In the genomic region with DNA sequence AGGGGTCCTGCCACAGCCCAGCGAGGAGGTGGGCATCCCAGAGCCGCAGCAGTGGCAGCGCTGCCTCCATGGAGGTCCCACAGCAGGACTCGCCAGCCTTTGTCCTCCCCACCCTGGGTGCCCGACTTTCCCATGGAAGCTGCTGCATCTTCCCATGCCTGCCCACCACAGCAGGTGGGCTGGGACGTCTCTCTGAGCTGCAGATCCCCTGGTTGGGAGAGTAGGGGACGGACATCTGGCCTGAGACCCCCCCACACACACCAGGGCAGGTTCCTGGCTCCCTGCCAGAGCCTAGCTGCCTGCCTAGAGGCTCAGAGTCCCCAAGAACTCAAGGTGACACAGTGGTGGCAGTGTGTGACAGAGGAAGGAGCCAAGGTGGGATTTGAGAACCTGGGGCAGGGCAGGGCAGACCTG, we compare ENCODE assay signal across 21 cellular contexts. TPM values are rescaled to one million over a fixed set of nuclear protein-coding genes. Genes with fewer than 3 reads are reported as not detected.
DNase-seq lines count a peak whose midpoint lies in the region; ATAC-seq, FAIRE-seq and TF ChIP-seq lines count a peak whose summit lies in the region.
"Had no signal": no experiment of that assay in that cellular context is flagged by ENCODE, and none has a peak within 500 bp of the region (broad histone marks: within the 10 kb centered on the region; RNA-seq: fewer than 3 reads in every experiment).

No MANE protein-coding gene starts in this region.

- H2AK5ac ChIP-seq in IMR-90 (ENCODE audit: low read depth, low read length) = no peak overlapping the region

- H2AK9ac ChIP-seq in IMR-90 (replicated peaks; ENCODE audit: low read depth, low read length, poor library complexity) = peak overlapping the region; percentile 24

- no peak overlapping the region for H3K9ac ChIP-seq in IMR-90 (ENCODE audit: low read depth, low read length)

- no peak overlapping the region for H3K23ac ChIP-seq in IMR-90 (ENCODE audit: low read depth, low read length)

- H2BK15ac ChIP-seq in IMR-90 (ENCODE audit: low read depth, low read length) = no peak overlapping the region

- no peak for TF ChIP-seq RAD21 in IMR-90 (IDR thresholded peaks at IDR 0.05; ENCODE audit: low read length)

- H3K4me3 Mint-ChIP-seq in activated CD8-positive, alpha-beta T cell treated with anti-CD3 and anti-CD28 coated beads, Interleukin-2, amount 10 ng/mL, durations not matched to agents 7 days and 5 days = no peak overlapping the region
- H3K4me3 Mint-ChIP-seq in activated CD8-positive, alpha-beta T cell treated with anti-CD3 and anti-CD28 coated beads for 36 hours = no peak overlapping the region
- H3K4me3 Mint-ChIP-seq: B cell; CD8-positive, alpha-beta T cell; GM23338 had no signal

- no peak overlapping the region for H3K14ac ChIP-seq in IMR-90 (replicated peaks; ENCODE audit: low read depth, low read length)

- no peak overlapping the region for H3K56ac ChIP-seq in IMR-90 (ENCODE audit: extremely low read depth, insufficient read depth, low read length)

- no peak overlapping the region for H3K27ac ChIP-seq in IMR-90 (ENCODE audit: insufficient read depth, low read length)

- 95% methylated on average over 3 of the region's 7 CpGs; no CpG with 5 or more reads in 1 of the 2 experiments for WGBS in IMR-90 (ENCODE audit: extremely low coverage in 2 of 2, insufficient read length in 1 of 2), 2 experiments

- no peaks in the 10 kb centered on the region for H3K9me3 ChIP-seq in IMR-90 (ENCODE audit: control insufficient read depth, insufficient read depth, low read length)

- peaks cover 6% of the 10 kb centered on the region for H3K36me3 Mint-ChIP-seq in activated CD8-positive, alpha-beta T cell treated with anti-CD3 and anti-CD28 coated beads, Interleukin-2, amount 10 ng/mL, durations not matched to agents 7 days and 5 days (ENCODE audit: low read depth)
- H3K36me3 Mint-ChIP-seq in activated CD8-positive, alpha-beta T cell treated with anti-CD3 and anti-CD28 coated beads for 36 hours (ENCODE audit: low read depth) = no peaks in the 10 kb centered on the region

- CTCF ChIA-PET in activated CD8-positive, alpha-beta T cell treated with anti-CD3 and anti-CD28 coated beads, Interleukin-2, amount 10 ng/mL, durations not matched to agents 7 days and 5 days (lab: Charles Lee) = interaction anchor here (1.1 to 1.4 kb wide), 2 partner anchors 11 to 16 kb away, joined by 3 to 5 read pairs; no protein-coding TSS in a partner anchor
- CTCF ChIA-PET in activated CD8-positive, alpha-beta T cell treated with anti-CD3 and anti-CD28 coated beads for 36 hours (lab: Charles Lee) = interaction anchor here (6.1 kb wide), 1 partner anchor 12 kb away, joined by 56 read pairs; no protein-coding TSS in a partner anchor
- CTCF ChIA-PET in IMR-90 (lab: Yijun Ruan, JAX) (no interaction called here), GM10248 (lab: Yijun Ruan, JAX) (no interaction called here)

- H3K4ac ChIP-seq in IMR-90 (ENCODE audit: low read depth, low read length) = no peak overlapping the region

- DNase-seq in activated CD8-positive, alpha-beta T cell treated with anti-CD3 and anti-CD28 coated beads, Interleukin-2, amount 10 ng/mL, durations not matched to agents 7 days and 5 days = no peak
- DNase-seq in activated CD8-positive, alpha-beta T cell treated with anti-CD3 and anti-CD28 coated beads for 36 hours = no peak
- no peak for DNase-seq in IMR-90
- DNase-seq in RPMI8226 = peak; percentile 55
- DNase-seq in urothelium cell line (ENCODE audit: low spot score) = no peak
- DNase-seq in GM10248 (ENCODE audit: extremely low spot score) = no peak
- DNase-seq in NCI-H2029 treated with DMSO at 0.1 percent for 48 hours (lab: John Stamatoyannopoulos, UW) = no peak
- DNase-seq: GDM1, NCI-H1105 treated with DMSO at 0.1 percent for 48 hours, NCI-H2029, NCI-H226, NCI-H748 treated with DMSO at 0.1 percent for 48 hours, T-cell, T1000 had no signal

- H3K9me1 ChIP-seq in IMR-90 (ENCODE audit: insufficient read depth, low read length) = peaks cover 14% of the 10 kb centered on the region

- peaks cover 88% of the 10 kb centered on the region for H3K4me1 Mint-ChIP-seq in activated CD8-positive, alpha-beta T cell treated with anti-CD3 and anti-CD28 coated beads, Interleukin-2, amount 10 ng/mL, durations not matched to agents 7 days and 5 days (ENCODE audit: low read depth)
- peaks cover 67% of the 10 kb centered on the region for H3K4me1 Mint-ChIP-seq in activated CD8-positive, alpha-beta T cell treated with anti-CD3 and anti-CD28 coated beads for 36 hours (ENCODE audit: low read depth)

- peaks cover 4 to 25% of the 10 kb centered on the region in 2 experiments; a peak in 3 of 4 replicates for H3K79me1 ChIP-seq in IMR-90 (ENCODE audit: low read depth in 1 of 2, low read length in 2 of 2)

- TF ChIP-seq POLR2A in IMR-90 (IDR thresholded peaks at IDR 0.05; ENCODE audit: low read depth, low read length) = no peak

- FAIRE-seq in urothelium cell line (lab: Jason Lieb, UNC) = peak; percentile 71
- FAIRE-seq: D721Med, GM12891 had no signal

- no peak overlapping the region for H4K5ac ChIP-seq in IMR-90 (ENCODE audit: low read depth, low read length)

- H3K36me3 ChIP-seq in IMR-90 (ENCODE audit: control insufficient read depth, insufficient read depth, low read length) = no peaks in the 10 kb centered on the region

- no peak overlapping the region for H4K91ac ChIP-seq in IMR-90 (ENCODE audit: insufficient read depth, low read depth, low read length)

- POLR2A ChIA-PET in activated CD8-positive, alpha-beta T cell treated with anti-CD3 and anti-CD28 coated beads, Interleukin-2, amount 10 ng/mL, durations not matched to agents 7 days and 5 days (lab: Charles Lee) = no interaction called here
- POLR2A ChIA-PET in activated CD8-positive, alpha-beta T cell treated with anti-CD3 and anti-CD28 coated beads for 36 hours (lab: Charles Lee) = no interaction called here
- POLR2A ChIA-PET in IMR-90 (lab: Charles Lee; ENCODE audit: unreplicated experiment) = no interaction called here
- POLR2A ChIA-PET in GM10248 (lab: Yijun Ruan, JAX) = no interaction called here

- intact Hi-C loops in activated CD8-positive, alpha-beta T cell treated with anti-CD3 and anti-CD28 coated beads for 36 hours (cut with micrococcal nuclease) = no loop called here
- intact Hi-C loops in IMR-90 (cut with micrococcal nuclease) = no loop called here

- no peaks in the 10 kb centered on the region for H3K9me3 Mint-ChIP-seq in activated CD8-positive, alpha-beta T cell treated with anti-CD3 and anti-CD28 coated beads, Interleukin-2, amount 10 ng/mL, durations not matched to agents 7 days and 5 days (ENCODE audit: insufficient read depth)
- H3K9me3 Mint-ChIP-seq in activated CD8-positive, alpha-beta T cell treated with anti-CD3 and anti-CD28 coated beads for 36 hours = no peaks in the 10 kb centered on the region
- H3K9me3 Mint-ChIP-seq: CD8-positive, alpha-beta T cell; GM23338; T-cell had no signal

- H3K18ac ChIP-seq in IMR-90 (ENCODE audit: low read depth, low read length) = no peak overlapping the region

- H2BK120ac ChIP-seq in IMR-90 (ENCODE audit: low read depth, low read length) = no peak overlapping the region

- no peak overlapping the region for H2BK5ac ChIP-seq in IMR-90 (ENCODE audit: low read depth, low read length, poor library complexity, severe bottlenecking)

- H2BK20ac ChIP-seq in IMR-90 (ENCODE audit: low read depth, low read length) = no peak overlapping the region

- TF ChIP-seq CTCF in activated CD8-positive, alpha-beta T cell treated with anti-CD3 and anti-CD28 coated beads for 36 hours (IDR thresholded peaks at IDR 0.05) = no peak
- TF ChIP-seq CTCF in IMR-90 (conservative IDR thresholded peaks at IDR 0.05; ENCODE audit: low read depth, low read length) (no peak), GM10248 (IDR thresholded peaks at IDR 0.05; ENCODE audit: control extremely low read depth, extremely low read depth, low read depth, missing control alignments) (no peak)

- no peak for ATAC-seq in activated CD8-positive, alpha-beta T cell treated with anti-CD3 and anti-CD28 coated beads, Interleukin-2, amount 10 ng/mL, durations not matched to agents 7 days and 5 days
- no peak for ATAC-seq in activated CD8-positive, alpha-beta T cell treated with anti-CD3 and anti-CD28 coated beads for 36 hours
- no peak for ATAC-seq in IMR-90 (ENCODE audit: low read depth)
- ATAC-seq: CD8-positive, alpha-beta T cell; GM23338; Panc1; Right ventricle myocardium inferior; T-cell had no signal

- peaks cover 12% of the 10 kb centered on the region for H4K20me1 ChIP-seq in IMR-90 (ENCODE audit: insufficient read depth, low read length)

- H3K27me3 ChIP-seq in IMR-90 (ENCODE audit: control insufficient read depth, insufficient read depth, low read length) = no peaks in the 10 kb centered on the region

- no TSS peak for BruUV-seq in IMR-90 (replicated peaks; lab: Mats Ljungman, UMichigan)

- no peak overlapping the region for H2AFZ ChIP-seq in IMR-90 (replicated peaks; ENCODE audit: low read length, poor library complexity)
- H2AFZ ChIP-seq: GM23338 had no signal

- in situ Hi-C loops in IMR-90 (cut with MboI; ENCODE audit: low sequenced_read_pairs) = no loop called here

- H3K27ac Mint-ChIP-seq in activated CD8-positive, alpha-beta T cell treated with anti-CD3 and anti-CD28 coated beads, Interleukin-2, amount 10 ng/mL, durations not matched to agents 7 days and 5 days = peak overlapping the region; percentile 11
- no peak overlapping the region for H3K27ac Mint-ChIP-seq in activated CD8-positive, alpha-beta T cell treated with anti-CD3 and anti-CD28 coated beads for 36 hours
- H3K27ac Mint-ChIP-seq: B cell; CD8-positive, alpha-beta T cell; GM23338; T-cell had no signal

- peaks cover 18% of the 10 kb centered on the region for H3K4me1 ChIP-seq in IMR-90 (ENCODE audit: control insufficient read depth, insufficient read depth, low read length)

- H3K4me2 ChIP-seq in IMR-90 (ENCODE audit: low read depth, low read length) = no peak overlapping the region
- H3K4me2 ChIP-seq: GM23338 had no signal

- no peak overlapping the region for H3K4me3 ChIP-seq in IMR-90 (ENCODE audit: insufficient read depth, low read depth, low read length)
- H3K4me3 ChIP-seq: GM23338 had no signal

- H4K8ac ChIP-seq in IMR-90 (ENCODE audit: low read depth in 2 of 2, low read length in 2 of 2) = no peak overlapping the region

- dilution Hi-C loops in IMR-90 (cut with HindIII; ENCODE audit: low sequenced_read_pairs, unreplicated experiment) = no loop called here

- H3K27me3 Mint-ChIP-seq in activated CD8-positive, alpha-beta T cell treated with anti-CD3 and anti-CD28 coated beads, Interleukin-2, amount 10 ng/mL, durations not matched to agents 7 days and 5 days (ENCODE audit: low read depth) = no peaks in the 10 kb centered on the region
- no peaks in the 10 kb centered on the region for H3K27me3 Mint-ChIP-seq in activated CD8-positive, alpha-beta T cell treated with anti-CD3 and anti-CD28 coated beads for 36 hours
- H3K27me3 Mint-ChIP-seq: T-cell had no signal

RNA-seq across cellular contexts. Expression of gene PRR5, which starts 21.5 kb away (rescaled TPM):
- 10 to 100 TPM; 29.4 to 31.5 TPM for total RNA-seq in activated CD8-positive, alpha-beta T cell treated with anti-CD3 and anti-CD28 coated beads, Interleukin-2, amount 10 ng/mL, durations not matched to agents 7 days and 5 days
- total RNA-seq in activated CD8-positive, alpha-beta T cell treated with anti-CD3 and anti-CD28 coated beads for 36 hours = 10 to 100 TPM; 26.8 to 27.3 TPM
- total RNA-seq in IMR-90 (2012; rRNA removed) = 7.5 and 8.1 TPM in 2 replicates
- polyA plus RNA-seq in IMR-90 (2012; rRNA removed) = 23.1 and 24.3 TPM in 2 replicates
- polyA plus RNA-seq in IMR-90 (2012; cell fraction: cytosol; rRNA removed) = 17.7 and 39.4 TPM in 2 replicates
- 39.7 and 77.7 TPM in 2 replicates for polyA plus RNA-seq in IMR-90 (2012; cell fraction: nucleus; rRNA removed; ENCODE audit: low replicate concordance)

Comparison
In these comparisons a context has a peak if more than half of its experiments do, and no peak if none do; other contexts are left out.
1. CTCF ChIA-PET loops: an anchor here in activated CD8-positive, alpha-beta T cell treated with anti-CD3 and anti-CD28 coated beads, Interleukin-2, amount 10 ng/mL, durations not matched to agents 7 days and 5 days (1.1 to 1.4 kb wide) and activated CD8-positive, alpha-beta T cell treated with anti-CD3 and anti-CD28 coated beads for 36 hours (6.1 kb wide); none called in IMR-90 and GM10248.